Comparison of ENCODE assay signal across 34 cellular contexts in genomic region chr1:74362691-74363090, GRCh38.
"Had no signal": no experiment of that assay in that cellular context is flagged by ENCODE, and none has a peak within 500 bp of the region (broad histone marks: within the 10 kb centered on the region; RNA-seq: fewer than 3 reads in every experiment).

No MANE protein-coding gene starts in this region.

- DNase-seq: activated B cell treated with CpG ODN at 0.5 μM for 24 hours; activated CD4-positive, alpha-beta memory T cell treated with anti-CD3 and anti-CD28 coated beads for 36 hours; activated CD4-positive, alpha-beta T cell treated with anti-CD3 and anti-CD28 coated beads for 4 hours; activated CD4-positive, alpha-beta T cell treated with anti-CD3 and anti-CD28 coated beads, Interleukin-2, amount 50 U/mL, for 1 hour; activated CD4-positive, CD25-positive, alpha-beta regulatory T cell treated with anti-CD3 and anti-CD28 coated beads, Interleukin-2, amount 50 U/mL, for 72 hours; activated CD8-positive, alpha-beta memory T cell treated with anti-CD3 and anti-CD28 coated beads, Interleukin-2, amount 50 U/mL, for 4 hours; activated gamma-delta T cell treated with Interleukin-2 at 50 U/mL for 16 hours; activated naive CD4-positive, alpha-beta T cell treated with anti-CD3 and anti-CD28 coated beads for 36 hours; activated T-cell treated with anti-CD3 and anti-CD28 coated beads for 4 hours; activated T-cell treated with anti-CD3 and anti-CD28 coated beads, Interleukin-2, amount 50 U/mL, for 4 hours; adrenal gland; body of pancreas; NCI-H1092 treated with DMSO at 0.1 percent for 48 hours; NCI-H1417; NCI-H146; NCI-H187; NCI-H2029 treated with DMSO at 0.1 percent for 48 hours; NCI-H2107; NCI-H2171; NCI-H510A; NCI-H526; NCI-H748 treated with DMSO at 0.1 percent for 48 hours; NK-92 treated with Interleukin-12 subunit alpha and Interleukin-12 subunit beta, amount 100 ng/mL, for 24 hours; PC-3; Peyer's patch; RPMI8226; SW 1271; T-helper 1 cell; T-helper 2 cell; T-helper 9 cell had no signal

- H3K36me3 ChIP-seq: adrenal gland, Peyer's patch had no signal

- H3K9me3 Mint-ChIP-seq: activated B cell treated with CpG ODN at 0.5 μM for 24 hours; activated CD4-positive, alpha-beta memory T cell treated with anti-CD3 and anti-CD28 coated beads for 36 hours; activated naive CD4-positive, alpha-beta T cell treated with anti-CD3 and anti-CD28 coated beads for 36 hours; activated naive CD4-positive, alpha-beta T cell treated with anti-CD3 and anti-CD28 coated beads, Interleukin-2, amount 50 U/mL, for 72 hours; activated T-cell treated with anti-CD3 and anti-CD28 coated beads, Interleukin-2, amount 50 U/mL, for 4 hours; activated T-helper 1 cell treated with anti-CD3 and anti-CD28 coated beads, Interleukin-12 subunit alpha, Interleukin-12 subunit beta, Interleukin-2, Interleukin-4 antibody, amounts not matched to agents 30 ng/mL and 10 ng/mL and 1 ng/mL, durations not matched to agents 14 hours and 24 hours and 36 hours had no signal

- H3K4me3 Mint-ChIP-seq: activated B cell treated with CpG ODN at 0.5 μM for 24 hours; activated CD4-positive, alpha-beta memory T cell treated with anti-CD3 and anti-CD28 coated beads for 36 hours; activated naive CD4-positive, alpha-beta T cell treated with anti-CD3 and anti-CD28 coated beads for 36 hours; activated T-cell treated with anti-CD3 and anti-CD28 coated beads, Interleukin-2, amount 50 U/mL, for 4 hours; activated T-helper 1 cell treated with anti-CD3 and anti-CD28 coated beads, Interleukin-12 subunit alpha, Interleukin-12 subunit beta, Interleukin-2, Interleukin-4 antibody, amounts not matched to agents 30 ng/mL and 10 ng/mL and 1 ng/mL, durations not matched to agents 14 hours and 24 hours and 36 hours had no signal

- H3K4me1 Mint-ChIP-seq: activated B cell treated with CpG ODN at 0.5 μM for 24 hours had no signal

- H3K4me3 ChIP-seq: adrenal gland, body of pancreas, K562, Peyer's patch had no signal

- H3K27me3 Mint-ChIP-seq: activated B cell treated with CpG ODN at 0.5 μM for 24 hours; activated CD4-positive, alpha-beta memory T cell treated with anti-CD3 and anti-CD28 coated beads for 36 hours had no signal

- H3K27me3 ChIP-seq: adrenal gland, body of pancreas, Peyer's patch had no signal

- H3K4me1 ChIP-seq: adrenal gland, body of pancreas, Peyer's patch had no signal

- H3K36me3 Mint-ChIP-seq: activated CD4-positive, alpha-beta memory T cell treated with anti-CD3 and anti-CD28 coated beads for 36 hours; activated naive CD4-positive, alpha-beta T cell treated with anti-CD3 and anti-CD28 coated beads, Interleukin-2, amount 50 U/mL, for 72 hours had no signal

- H3K27ac ChIP-seq: adrenal gland, body of pancreas, Peyer's patch, VCaP had no signal

- H3K9me3 ChIP-seq: adrenal gland, body of pancreas, Peyer's patch had no signal

- H3K27ac Mint-ChIP-seq: activated B cell treated with CpG ODN at 0.5 μM for 24 hours; activated CD4-positive, alpha-beta memory T cell treated with anti-CD3 and anti-CD28 coated beads for 36 hours; activated naive CD4-positive, alpha-beta T cell treated with anti-CD3 and anti-CD28 coated beads for 36 hours; activated naive CD4-positive, alpha-beta T cell treated with anti-CD3 and anti-CD28 coated beads, Interleukin-2, amount 50 U/mL, for 72 hours; activated T-helper 1 cell treated with anti-CD3 and anti-CD28 coated beads, Interleukin-12 subunit alpha, Interleukin-12 subunit beta, Interleukin-2, Interleukin-4 antibody, amounts not matched to agents 30 ng/mL and 10 ng/mL and 1 ng/mL, durations not matched to agents 14 hours and 24 hours and 36 hours had no signal
